ENCODE assay signal across 8 cellular contexts in genomic region chr4:184330008-184330400, GRCh38.
DNase-seq lines count a peak whose midpoint lies in the region; ATAC-seq and TF ChIP-seq lines count a peak whose summit lies in the region.

No MANE protein-coding gene starts in this region.

- intact Hi-C loops in tibial artery (cut with DNase I; ENCODE audit: low total_unique reads): no loop called here

- TF ChIP-seq CTCF in tibial artery (IDR thresholded peaks at IDR 0.05): no peak

- H3K27me3 ChIP-seq in tibial artery: no peaks in the 10 kb centered on the region

- no peaks in the 10 kb centered on the region for H3K9me3 ChIP-seq in tibial artery

- H3K36me3 ChIP-seq in tibial artery: no peaks in the 10 kb centered on the region

- no peak overlapping the region for H3K27ac ChIP-seq in tibial artery

- ATAC-seq in GM19455 (IDR thresholded peaks at IDR 0.05; ENCODE audit: unreplicated experiment) (peak; percentile 56), HG03432 (IDR thresholded peaks at IDR 0.05; ENCODE audit: unreplicated experiment) (peak; percentile 62)

- DNase-seq in EH (ENCODE audit: low read depth) (peak; percentile 37), globus pallidus (ENCODE audit: low spot score) (peak; percentile 49), tibial artery (peak; percentile 65 to 77), NCI-H146 treated with DMSO at 0.1 percent for 48 hours (lab: John Stamatoyannopoulos, UW; ENCODE audit: unreplicated experiment) (no peak), cerebellum (ENCODE audit: low spot score) (no peak), OCI-M1 (lab: John Stamatoyannopoulos, UW) (no peak)

- H3K4me3 ChIP-seq in tibial artery: no peak overlapping the region

- peaks cover 0 to 13% (median 5%) of the 10 kb centered on the region in 4 donors for H3K4me1 ChIP-seq in tibial artery

Comparison
In these comparisons a context has a peak if more than half of its experiments do, and no peak if none do; other contexts are left out.
1. DNase-seq: peak in EH (single experiment), globus pallidus (single experiment) and tibial artery (2 of 2); none in NCI-H146 treated with DMSO at 0.1 percent for 48 hours (single experiment), cerebellum (single experiment) and OCI-M1 (single experiment).